Comparison of ENCODE assay signal across 23 cellular contexts in genomic region chr10:81027223-81027622, GRCh38.
"Had no signal": no experiment of that assay in that cellular context is flagged by ENCODE, and none has a peak within 500 bp of the region (broad histone marks: within the 10 kb centered on the region; RNA-seq: fewer than 3 reads in every experiment).

No MANE protein-coding gene starts in this region.

- H3K9me3 ChIP-seq: suprapubic skin, transverse colon, uterus had no signal

- H3K36me3 ChIP-seq: left lung, suprapubic skin, transverse colon, uterus had no signal

- H3K4me3 ChIP-seq: left lung, suprapubic skin, transverse colon, uterus had no signal

- H3K27ac ChIP-seq: left lung, suprapubic skin, transverse colon, uterus had no signal

- H3K4me1 Mint-ChIP-seq: activated B cell treated with CpG ODN at 0.5 μM for 24 hours; activated CD4-positive, alpha-beta T cell treated with anti-CD3 and anti-CD28 coated beads, Interleukin-2, amount 10 ng/mL, durations not matched to agents 7 days and 5 days; naive B cell; neural crest cell had no signal

- H3K27me3 ChIP-seq: left lung, suprapubic skin, transverse colon, uterus had no signal

- DNase-seq: activated B cell treated with CpG ODN at 0.5 μM for 24 hours; activated CD4-positive, alpha-beta T cell treated with anti-CD3 and anti-CD28 coated beads, Interleukin-2, amount 10 ng/mL, durations not matched to agents 7 days and 5 days; activated CD8-positive, alpha-beta T cell treated with anti-CD3 and anti-CD28 coated beads, Interleukin-2, amount 10 ng/mL, durations not matched to agents 7 days and 5 days; activated naive CD4-positive, alpha-beta T cell treated with anti-CD3 and anti-CD28 coated beads for 36 hours; activated T-cell treated with anti-CD3 and anti-CD28 coated beads, Interleukin-2, amount 50 U/mL, for 24 hours; effector CD8-positive, alpha-beta T cell; hypothalamus; kidney; left lung; mammary epithelial cell; naive B cell; stimulated activated CD4-positive, alpha-beta T cell treated with anti-CD3 and anti-CD28 coated beads, Interleukin-15, amount 100 ng/mL, for 24 hours; stimulated activated CD4-positive, alpha-beta T cell treated with anti-CD3 and anti-CD28 coated beads, Interleukin-2, amount 100 ng/mL, for 48 hours; T-helper 2 cell; transverse colon; uterus had no signal

- H3K36me3 Mint-ChIP-seq: naive B cell had no signal

- H3K4me1 ChIP-seq: left lung, suprapubic skin, transverse colon, uterus had no signal

- H3K27me3 Mint-ChIP-seq: activated B cell treated with CpG ODN at 0.5 μM for 24 hours; activated CD4-positive, alpha-beta T cell treated with anti-CD3 and anti-CD28 coated beads, Interleukin-2, amount 10 ng/mL, durations not matched to agents 7 days and 5 days; activated T-cell treated with anti-CD3 and anti-CD28 coated beads, Interleukin-2, amount 50 U/mL, for 24 hours; dendritic cell treated with granulocyte-macrophage colony-stimulating factor and Interleukin-4, amounts not matched to agents 40 ng/mL and 50 ng/mL, for 4 days; progenitor cell of endocrine pancreas; stimulated activated naive CD8-positive, alpha-beta T cell treated with anti-CD3 and anti-CD28 coated beads, Interleukin-15, Interleukin-2, amounts not matched to agents 100 ng/mL and 50 ng/mL, for 24 hours had no signal

- H3K9me3 Mint-ChIP-seq: activated B cell treated with CpG ODN at 0.5 μM for 24 hours; activated CD4-positive, alpha-beta T cell treated with anti-CD3 and anti-CD28 coated beads, Interleukin-2, amount 10 ng/mL, durations not matched to agents 7 days and 5 days; activated naive CD4-positive, alpha-beta T cell treated with anti-CD3 and anti-CD28 coated beads for 36 hours; activated T-cell treated with anti-CD3 and anti-CD28 coated beads, Interleukin-2, amount 50 U/mL, for 24 hours; activated T-helper 2 cell treated with anti-CD3 and anti-CD28 coated beads, Interferon-gamma antibody, Interleukin-2, Interleukin-4, amounts not matched to agents 10 μg/mL and 5 μg/mL and 100 μg/mL, durations not matched to agents 14 hours and 24 hours and 36 hours; stimulated activated naive CD8-positive, alpha-beta T cell treated with anti-CD3 and anti-CD28 coated beads, Interleukin-15, Interleukin-2, amounts not matched to agents 100 ng/mL and 50 ng/mL, for 24 hours had no signal

- H3K27ac Mint-ChIP-seq: activated B cell treated with CpG ODN at 0.5 μM for 24 hours; activated CD4-positive, alpha-beta T cell treated with anti-CD3 and anti-CD28 coated beads, Interleukin-2, amount 10 ng/mL, durations not matched to agents 7 days and 5 days; activated CD8-positive, alpha-beta T cell treated with anti-CD3 and anti-CD28 coated beads, Interleukin-2, amount 10 ng/mL, durations not matched to agents 7 days and 5 days; activated naive CD4-positive, alpha-beta T cell treated with anti-CD3 and anti-CD28 coated beads for 36 hours; activated T-cell treated with anti-CD3 and anti-CD28 coated beads, Interleukin-2, amount 50 U/mL, for 24 hours; activated T-helper 2 cell treated with anti-CD3 and anti-CD28 coated beads, Interferon-gamma antibody, Interleukin-2, Interleukin-4, amounts not matched to agents 10 μg/mL and 5 μg/mL and 100 μg/mL, durations not matched to agents 14 hours and 24 hours and 36 hours; dendritic cell treated with granulocyte-macrophage colony-stimulating factor and Interleukin-4, amounts not matched to agents 40 ng/mL and 50 ng/mL, for 4 days; naive B cell; progenitor cell of endocrine pancreas; stimulated activated naive CD8-positive, alpha-beta T cell treated with anti-CD3 and anti-CD28 coated beads, Interleukin-15, Interleukin-2, amounts not matched to agents 100 ng/mL and 50 ng/mL, for 24 hours had no signal

- H3K4me3 Mint-ChIP-seq: activated B cell treated with CpG ODN at 0.5 μM for 24 hours; activated CD4-positive, alpha-beta T cell treated with anti-CD3 and anti-CD28 coated beads, Interleukin-2, amount 10 ng/mL, durations not matched to agents 7 days and 5 days; activated CD8-positive, alpha-beta T cell treated with anti-CD3 and anti-CD28 coated beads, Interleukin-2, amount 10 ng/mL, durations not matched to agents 7 days and 5 days; activated naive CD4-positive, alpha-beta T cell treated with anti-CD3 and anti-CD28 coated beads for 36 hours; activated T-cell treated with anti-CD3 and anti-CD28 coated beads, Interleukin-2, amount 50 U/mL, for 24 hours; dendritic cell treated with granulocyte-macrophage colony-stimulating factor and Interleukin-4, amounts not matched to agents 40 ng/mL and 50 ng/mL, for 4 days; neural crest cell; stimulated activated naive CD8-positive, alpha-beta T cell treated with anti-CD3 and anti-CD28 coated beads, Interleukin-15, Interleukin-2, amounts not matched to agents 100 ng/mL and 50 ng/mL, for 24 hours had no signal

- ATAC-seq: activated CD8-positive, alpha-beta T cell treated with anti-CD3 and anti-CD28 coated beads, Interleukin-2, amount 10 ng/mL, durations not matched to agents 7 days and 5 days; esophagus mucosa; left lung had no signal
